Comparison of ENCODE assay signal across 1 cellular context in the genomic region with DNA sequence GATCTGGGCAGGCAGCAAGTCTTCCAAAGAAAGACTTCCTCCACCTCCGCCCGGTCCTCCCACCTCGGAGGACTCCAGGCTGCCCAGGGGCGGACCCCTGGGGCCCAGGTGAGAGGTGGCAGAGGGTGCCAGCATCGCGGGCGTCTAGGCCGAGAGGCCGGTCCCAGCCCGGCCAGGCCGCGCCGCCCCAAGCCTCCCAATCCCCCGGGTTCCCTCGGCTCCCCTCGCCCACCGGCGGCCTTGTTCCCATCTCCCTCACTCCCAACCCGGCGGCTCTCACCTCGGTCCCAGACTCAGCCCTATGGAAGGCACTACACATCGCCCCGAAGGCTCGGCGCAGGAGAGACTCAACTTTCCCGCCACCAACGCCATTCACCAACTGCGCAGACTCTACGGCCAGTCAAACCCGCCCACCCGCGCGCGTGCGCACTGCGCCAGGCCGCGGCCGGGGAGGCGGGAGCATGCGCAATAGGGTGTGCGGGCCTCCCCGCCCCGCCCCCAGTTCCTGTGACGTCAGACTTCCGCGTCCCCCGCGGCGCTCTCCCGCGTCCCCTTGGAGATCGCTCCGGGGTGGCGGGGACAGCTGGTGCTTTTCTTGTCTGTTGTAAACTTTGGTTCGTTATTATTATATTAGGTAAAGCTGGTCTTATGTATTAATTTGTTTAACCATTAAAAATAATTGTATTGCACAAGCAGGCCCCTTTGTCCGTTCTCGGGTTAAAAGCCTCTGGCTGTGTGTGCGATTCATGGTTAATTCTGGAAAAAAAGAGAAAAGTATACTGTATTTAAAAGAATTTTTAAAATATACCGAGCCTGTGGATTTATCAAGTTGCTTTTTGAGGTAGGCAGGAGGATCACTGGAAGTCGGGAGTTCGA.
TF ChIP-seq lines count a peak whose summit lies in the region.

Gene XRCC2, minus strand, starts transcription at position 381 of the 876 bp plus-strand sequence. Its CDS starts 62 bp downstream, at position 319.

TF ChIP-seq in K562, 482 proteins besides CTCF, POLR2A, EP300 and RAD21 (continued from another document and continues in another):
- no peak for TF ChIP-seq CAMTA2 (CRISPR knock-in tag; conservative IDR thresholded peaks at IDR 0.05)
- no peak for TF ChIP-seq ZBTB5 (IDR thresholded peaks at IDR 0.05)
- TF ChIP-seq ZNF146 (CRISPR knock-in tag; IDR thresholded peaks at IDR 0.05; ENCODE audit: unreplicated experiment): no peak
- TF ChIP-seq BACH1 (tag; IDR thresholded peaks at IDR 0.05): no peak
- TF ChIP-seq KLF13 (tag; IDR thresholded peaks at IDR 0.05; ENCODE audit: borderline replicate concordance, low read depth): no peak
- TF ChIP-seq FOXA3 (CRISPR knock-in tag; conservative IDR thresholded peaks at IDR 0.05 in 1 of 2, IDR thresholded peaks at IDR 0.05 in 1 of 2): no peak
- TF ChIP-seq, protein P1, sequence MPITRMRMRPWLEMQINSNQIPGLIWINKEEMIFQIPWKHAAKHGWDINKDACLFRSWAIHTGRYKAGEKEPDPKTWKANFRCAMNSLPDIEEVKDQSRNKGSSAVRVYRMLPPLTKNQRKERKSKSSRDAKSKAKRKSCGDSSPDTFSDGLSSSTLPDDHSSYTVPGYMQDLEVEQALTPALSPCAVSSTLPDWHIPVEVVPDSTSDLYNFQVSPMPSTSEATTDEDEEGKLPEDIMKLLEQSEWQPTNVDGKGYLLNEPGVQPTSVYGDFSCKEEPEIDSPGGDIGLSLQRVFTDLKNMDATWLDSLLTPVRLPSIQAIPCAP (CRISPR knock-in tag; IDR thresholded peaks at IDR 0.05; ENCODE audit: borderline replicate concordance): no peak; the same call in 1 of the 2 replicates
- TF ChIP-seq CREB5 (CRISPR knock-in tag; IDR thresholded peaks at IDR 0.05): no peak
- TF ChIP-seq HNRNPUL1 (IDR thresholded peaks at IDR 0.05; ENCODE audit: low read length): no peak
- no peak for TF ChIP-seq TAL1 (IDR thresholded peaks at IDR 0.05)
- no peak for TF ChIP-seq HDGF (IDR thresholded peaks at IDR 0.05)
- TF ChIP-seq POLR2G (IDR thresholded peaks at IDR 0.05; ENCODE audit: low read depth, low read length): peak; percentile 96
- TF ChIP-seq, protein P2, sequence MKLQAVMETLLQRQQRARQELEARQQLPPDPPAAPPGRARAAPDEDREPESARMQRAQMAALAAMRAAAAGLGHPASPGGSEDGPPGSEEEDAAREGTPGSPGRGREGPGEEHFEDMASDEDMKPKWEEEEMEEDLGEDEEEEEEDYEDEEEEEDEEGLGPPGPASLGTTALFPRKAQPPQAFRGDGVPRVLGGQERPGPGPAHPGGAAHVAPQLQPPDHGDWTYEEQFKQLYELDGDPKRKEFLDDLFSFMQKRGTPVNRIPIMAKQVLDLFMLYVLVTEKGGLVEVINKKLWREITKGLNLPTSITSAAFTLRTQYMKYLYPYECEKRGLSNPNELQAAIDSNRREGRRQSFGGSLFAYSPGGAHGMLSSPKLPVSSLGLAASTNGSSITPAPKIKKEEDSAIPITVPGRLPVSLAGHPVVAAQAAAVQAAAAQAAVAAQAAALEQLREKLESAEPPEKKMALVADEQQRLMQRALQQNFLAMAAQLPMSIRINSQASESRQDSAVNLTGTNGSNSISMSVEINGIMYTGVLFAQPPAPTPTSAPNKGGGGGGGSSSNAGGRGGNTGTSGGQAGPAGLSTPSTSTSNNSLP (IDR thresholded peaks at IDR 0.05; ENCODE audit: borderline replicate concordance, low read depth, low read length): no peak
- TF ChIP-seq CREBBP (IDR thresholded peaks at IDR 0.05; ENCODE audit: low read depth, low read length): no peak
- TF ChIP-seq L3MBTL2 (IDR thresholded peaks at IDR 0.05): peak; percentile 97
- TF ChIP-seq TSHZ1 (CRISPR knock-in tag; IDR thresholded peaks at IDR 0.05): no peak
- TF ChIP-seq ETV5 (CRISPR knock-in tag; IDR thresholded peaks at IDR 0.05; ENCODE audit: low read depth): peak; percentile 85
- no peak for TF ChIP-seq HSF4 (CRISPR knock-in tag; IDR thresholded peaks at IDR 0.05; ENCODE audit: borderline replicate concordance)
- no peak for TF ChIP-seq ZNF3 (CRISPR knock-in tag; IDR thresholded peaks at IDR 0.05)
- peak in 1 of 2 experiments; percentile 72; a peak in 1 of 3 replicates for TF ChIP-seq CBX3 (IDR thresholded peaks at IDR 0.05; ENCODE audit: borderline replicate concordance in 1 of 2, low read length in 2 of 2)
- TF ChIP-seq, protein P3, sequence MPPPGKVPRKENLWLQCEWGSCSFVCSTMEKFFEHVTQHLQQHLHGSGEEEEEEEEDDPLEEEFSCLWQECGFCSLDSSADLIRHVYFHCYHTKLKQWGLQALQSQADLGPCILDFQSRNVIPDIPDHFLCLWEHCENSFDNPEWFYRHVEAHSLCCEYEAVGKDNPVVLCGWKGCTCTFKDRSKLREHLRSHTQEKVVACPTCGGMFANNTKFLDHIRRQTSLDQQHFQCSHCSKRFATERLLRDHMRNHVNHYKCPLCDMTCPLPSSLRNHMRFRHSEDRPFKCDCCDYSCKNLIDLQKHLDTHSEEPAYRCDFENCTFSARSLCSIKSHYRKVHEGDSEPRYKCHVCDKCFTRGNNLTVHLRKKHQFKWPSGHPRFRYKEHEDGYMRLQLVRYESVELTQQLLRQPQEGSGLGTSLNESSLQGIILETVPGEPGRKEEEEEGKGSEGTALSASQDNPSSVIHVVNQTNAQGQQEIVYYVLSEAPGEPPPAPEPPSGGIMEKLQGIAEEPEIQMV (tag; conservative IDR thresholded peaks at IDR 0.05; ENCODE audit: low read depth): no peak
- no peak for TF ChIP-seq SLC30A9 (CRISPR knock-in tag; IDR thresholded peaks at IDR 0.05)
- TF ChIP-seq NRF1 (conservative IDR thresholded peaks at IDR 0.05 in 1 of 2, IDR thresholded peaks at IDR 0.05 in 1 of 2): peak; percentile 100
- TF ChIP-seq, protein P4, sequence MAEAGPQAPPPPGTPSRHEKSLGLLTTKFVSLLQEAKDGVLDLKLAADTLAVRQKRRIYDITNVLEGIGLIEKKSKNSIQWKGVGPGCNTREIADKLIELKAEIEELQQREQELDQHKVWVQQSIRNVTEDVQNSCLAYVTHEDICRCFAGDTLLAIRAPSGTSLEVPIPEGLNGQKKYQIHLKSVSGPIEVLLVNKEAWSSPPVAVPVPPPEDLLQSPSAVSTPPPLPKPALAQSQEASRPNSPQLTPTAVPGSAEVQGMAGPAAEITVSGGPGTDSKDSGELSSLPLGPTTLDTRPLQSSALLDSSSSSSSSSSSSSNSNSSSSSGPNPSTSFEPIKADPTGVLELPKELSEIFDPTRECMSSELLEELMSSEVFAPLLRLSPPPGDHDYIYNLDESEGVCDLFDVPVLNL (CRISPR knock-in tag; IDR thresholded peaks at IDR 0.05; ENCODE audit: low read depth): peak; percentile 99
- no peak for TF ChIP-seq ZNF174 (CRISPR knock-in tag; IDR thresholded peaks at IDR 0.05)
- no peak for TF ChIP-seq NR0B1 (IDR thresholded peaks at IDR 0.05; ENCODE audit: partially characterized antibody)
- peak; percentile 35 for TF ChIP-seq BRD9 (IDR thresholded peaks at IDR 0.05; ENCODE audit: low read depth, partially characterized antibody)
- TF ChIP-seq ZNF444 (CRISPR knock-in tag; IDR thresholded peaks at IDR 0.05): no peak
- no peak for TF ChIP-seq POLR3A (IDR thresholded peaks at IDR 0.05; ENCODE audit: borderline replicate concordance, extremely low read depth, insufficient read depth, insufficient read length)
- TF ChIP-seq STAT5A (IDR thresholded peaks at IDR 0.05; ENCODE audit: borderline replicate concordance, low read length): no peak
- no peak for TF ChIP-seq MTA2 (IDR thresholded peaks at IDR 0.05; ENCODE audit: low read depth)
